In the genomic region with DNA sequence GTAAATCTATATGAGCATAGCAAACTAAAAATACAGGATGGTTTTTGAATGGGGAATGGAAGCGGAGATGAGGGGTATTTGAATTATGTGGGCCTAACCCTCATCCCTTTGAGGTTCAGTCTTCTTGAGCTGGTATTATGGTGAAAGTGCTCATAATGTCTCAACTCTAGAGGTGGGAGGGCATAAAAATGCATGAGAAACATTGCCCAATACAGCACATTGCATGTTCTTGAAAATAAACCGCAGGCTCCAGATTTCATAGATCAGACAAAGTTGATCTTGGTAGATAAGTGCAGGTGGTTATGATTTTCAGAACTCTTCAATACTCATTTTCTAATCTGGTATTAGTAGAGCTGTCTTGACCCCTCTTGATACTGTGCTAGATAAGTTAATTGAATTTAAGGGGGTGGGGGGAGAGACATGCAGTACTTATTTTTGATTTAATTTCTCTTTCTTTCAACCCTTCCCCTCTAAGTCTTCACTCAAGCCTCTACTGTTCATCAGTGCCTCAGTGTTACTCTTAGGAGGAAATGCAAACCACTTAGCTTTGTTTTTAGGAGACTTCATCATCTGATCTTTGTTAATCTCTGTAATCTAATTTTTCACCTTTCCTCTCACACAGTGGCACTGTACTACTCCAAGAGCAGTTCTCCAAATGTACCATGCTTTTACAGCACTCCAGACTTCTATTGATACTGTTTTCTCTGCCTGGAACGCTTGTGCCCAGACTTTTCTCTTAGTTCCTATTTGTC, we compare ENCODE assay signal across 2 cellular contexts.
TF ChIP-seq lines count a peak whose summit lies in the region.

No MANE protein-coding gene starts in this region.

TF ChIP-seq in SK-N-SH, 30 proteins besides CTCF, POLR2A, EP300 and RAD21:
- TF ChIP-seq GATA2 (CRISPR knock-in tag; IDR thresholded peaks at IDR 0.05): peak; percentile 18; the same call in 1 of the 2 replicates
- no peak for TF ChIP-seq ELF1 (IDR thresholded peaks at IDR 0.05)
TF ChIP-seq in SK-N-SH: peak in this region for 1.

TF ChIP-seq in SK-N-SH treated with all-trans-retinoic acid at 6 μM for 48 hours, 23 proteins besides CTCF, POLR2A, EP300 and RAD21:
- TF ChIP-seq, protein P1, sequence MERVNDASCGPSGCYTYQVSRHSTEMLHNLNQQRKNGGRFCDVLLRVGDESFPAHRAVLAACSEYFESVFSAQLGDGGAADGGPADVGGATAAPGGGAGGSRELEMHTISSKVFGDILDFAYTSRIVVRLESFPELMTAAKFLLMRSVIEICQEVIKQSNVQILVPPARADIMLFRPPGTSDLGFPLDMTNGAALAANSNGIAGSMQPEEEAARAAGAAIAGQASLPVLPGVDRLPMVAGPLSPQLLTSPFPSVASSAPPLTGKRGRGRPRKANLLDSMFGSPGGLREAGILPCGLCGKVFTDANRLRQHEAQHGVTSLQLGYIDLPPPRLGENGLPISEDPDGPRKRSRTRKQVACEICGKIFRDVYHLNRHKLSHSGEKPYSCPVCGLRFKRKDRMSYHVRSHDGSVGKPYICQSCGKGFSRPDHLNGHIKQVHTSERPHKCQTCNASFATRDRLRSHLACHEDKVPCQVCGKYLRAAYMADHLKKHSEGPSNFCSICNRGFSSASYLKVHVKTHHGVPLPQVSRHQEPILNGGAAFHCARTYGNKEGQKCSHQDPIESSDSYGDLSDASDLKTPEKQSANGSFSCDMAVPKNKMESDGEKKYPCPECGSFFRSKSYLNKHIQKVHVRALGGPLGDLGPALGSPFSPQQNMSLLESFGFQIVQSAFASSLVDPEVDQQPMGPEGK (CRISPR knock-in tag; IDR thresholded peaks at IDR 0.05; ENCODE audit: borderline replicate concordance): no peak
- TF ChIP-seq, protein P2, sequence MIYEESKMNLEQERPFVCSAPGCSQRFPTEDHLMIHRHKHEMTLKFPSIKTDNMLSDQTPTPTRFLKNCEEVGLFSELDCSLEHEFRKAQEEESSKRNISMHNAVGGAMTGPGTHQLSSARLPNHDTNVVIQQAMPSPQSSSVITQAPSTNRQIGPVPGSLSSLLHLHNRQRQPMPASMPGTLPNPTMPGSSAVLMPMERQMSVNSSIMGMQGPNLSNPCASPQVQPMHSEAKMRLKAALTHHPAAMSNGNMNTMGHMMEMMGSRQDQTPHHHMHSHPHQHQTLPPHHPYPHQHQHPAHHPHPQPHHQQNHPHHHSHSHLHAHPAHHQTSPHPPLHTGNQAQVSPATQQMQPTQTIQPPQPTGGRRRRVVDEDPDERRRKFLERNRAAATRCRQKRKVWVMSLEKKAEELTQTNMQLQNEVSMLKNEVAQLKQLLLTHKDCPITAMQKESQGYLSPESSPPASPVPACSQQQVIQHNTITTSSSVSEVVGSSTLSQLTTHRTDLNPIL (CRISPR knock-in tag; IDR thresholded peaks at IDR 0.05; ENCODE audit: low read depth): no peak
- no peak for TF ChIP-seq ZC3H10 (CRISPR knock-in tag; IDR thresholded peaks at IDR 0.05)
- TF ChIP-seq TOX (CRISPR knock-in tag; IDR thresholded peaks at IDR 0.05; ENCODE audit: borderline replicate concordance): no peak
- no peak for TF ChIP-seq CSDC2 (CRISPR knock-in tag; IDR thresholded peaks at IDR 0.05)
- TF ChIP-seq, protein P3, sequence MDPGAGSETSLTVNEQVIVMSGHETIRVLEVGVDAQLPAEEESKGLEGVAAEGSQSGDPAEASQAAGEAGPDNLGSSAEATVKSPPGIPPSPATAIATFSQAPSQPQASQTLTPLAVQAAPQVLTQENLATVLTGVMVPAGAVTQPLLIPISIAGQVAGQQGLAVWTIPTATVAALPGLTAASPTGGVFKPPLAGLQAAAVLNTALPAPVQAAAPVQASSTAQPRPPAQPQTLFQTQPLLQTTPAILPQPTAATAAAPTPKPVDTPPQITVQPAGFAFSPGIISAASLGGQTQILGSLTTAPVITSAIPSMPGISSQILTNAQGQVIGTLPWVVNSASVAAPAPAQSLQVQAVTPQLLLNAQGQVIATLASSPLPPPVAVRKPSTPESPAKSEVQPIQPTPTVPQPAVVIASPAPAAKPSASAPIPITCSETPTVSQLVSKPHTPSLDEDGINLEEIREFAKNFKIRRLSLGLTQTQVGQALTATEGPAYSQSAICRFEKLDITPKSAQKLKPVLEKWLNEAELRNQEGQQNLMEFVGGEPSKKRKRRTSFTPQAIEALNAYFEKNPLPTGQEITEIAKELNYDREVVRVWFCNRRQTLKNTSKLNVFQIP (CRISPR knock-in tag; IDR thresholded peaks at IDR 0.05; ENCODE audit: borderline replicate concordance, low read depth): no peak
- TF ChIP-seq RARB (CRISPR knock-in tag; IDR thresholded peaks at IDR 0.05): no peak
- no peak for TF ChIP-seq ZNF70 (CRISPR knock-in tag; IDR thresholded peaks at IDR 0.05)
- TF ChIP-seq TCF4 (CRISPR knock-in tag; IDR thresholded peaks at IDR 0.05; ENCODE audit: borderline replicate concordance): no peak
- TF ChIP-seq SNAI2 (CRISPR knock-in tag; IDR thresholded peaks at IDR 0.05): no peak
- TF ChIP-seq ESRRG (CRISPR knock-in tag; IDR thresholded peaks at IDR 0.05): no peak
- no peak for TF ChIP-seq OSR1 (CRISPR knock-in tag; IDR thresholded peaks at IDR 0.05)
- TF ChIP-seq BACH2 (CRISPR knock-in tag; IDR thresholded peaks at IDR 0.05; ENCODE audit: borderline replicate concordance): no peak
- TF ChIP-seq ARNTL (CRISPR knock-in tag; IDR thresholded peaks at IDR 0.05; ENCODE audit: borderline replicate concordance, low read depth): no peak
- TF ChIP-seq ZNF8 (CRISPR knock-in tag; IDR thresholded peaks at IDR 0.05): no peak
- TF ChIP-seq, protein P4, sequence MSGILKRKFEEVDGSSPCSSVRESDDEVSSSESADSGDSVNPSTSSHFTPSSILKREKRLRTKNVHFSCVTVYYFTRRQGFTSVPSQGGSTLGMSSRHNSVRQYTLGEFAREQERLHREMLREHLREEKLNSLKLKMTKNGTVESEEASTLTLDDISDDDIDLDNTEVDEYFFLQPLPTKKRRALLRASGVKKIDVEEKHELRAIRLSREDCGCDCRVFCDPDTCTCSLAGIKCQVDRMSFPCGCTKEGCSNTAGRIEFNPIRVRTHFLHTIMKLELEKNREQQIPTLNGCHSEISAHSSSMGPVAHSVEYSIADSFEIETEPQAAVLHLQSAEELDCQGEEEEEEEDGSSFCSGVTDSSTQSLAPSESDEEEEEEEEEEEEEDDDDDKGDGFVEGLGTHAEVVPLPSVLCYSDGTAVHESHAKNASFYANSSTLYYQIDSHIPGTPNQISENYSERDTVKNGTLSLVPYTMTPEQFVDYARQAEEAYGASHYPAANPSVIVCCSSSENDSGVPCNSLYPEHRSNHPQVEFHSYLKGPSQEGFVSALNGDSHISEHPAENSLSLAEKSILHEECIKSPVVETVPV (CRISPR knock-in tag; IDR thresholded peaks at IDR 0.05): no peak
- TF ChIP-seq ZFP3 (CRISPR knock-in tag; IDR thresholded peaks at IDR 0.05): no peak
- no peak for TF ChIP-seq ZFP30 (CRISPR knock-in tag; IDR thresholded peaks at IDR 0.05)
- TF ChIP-seq, protein P5, sequence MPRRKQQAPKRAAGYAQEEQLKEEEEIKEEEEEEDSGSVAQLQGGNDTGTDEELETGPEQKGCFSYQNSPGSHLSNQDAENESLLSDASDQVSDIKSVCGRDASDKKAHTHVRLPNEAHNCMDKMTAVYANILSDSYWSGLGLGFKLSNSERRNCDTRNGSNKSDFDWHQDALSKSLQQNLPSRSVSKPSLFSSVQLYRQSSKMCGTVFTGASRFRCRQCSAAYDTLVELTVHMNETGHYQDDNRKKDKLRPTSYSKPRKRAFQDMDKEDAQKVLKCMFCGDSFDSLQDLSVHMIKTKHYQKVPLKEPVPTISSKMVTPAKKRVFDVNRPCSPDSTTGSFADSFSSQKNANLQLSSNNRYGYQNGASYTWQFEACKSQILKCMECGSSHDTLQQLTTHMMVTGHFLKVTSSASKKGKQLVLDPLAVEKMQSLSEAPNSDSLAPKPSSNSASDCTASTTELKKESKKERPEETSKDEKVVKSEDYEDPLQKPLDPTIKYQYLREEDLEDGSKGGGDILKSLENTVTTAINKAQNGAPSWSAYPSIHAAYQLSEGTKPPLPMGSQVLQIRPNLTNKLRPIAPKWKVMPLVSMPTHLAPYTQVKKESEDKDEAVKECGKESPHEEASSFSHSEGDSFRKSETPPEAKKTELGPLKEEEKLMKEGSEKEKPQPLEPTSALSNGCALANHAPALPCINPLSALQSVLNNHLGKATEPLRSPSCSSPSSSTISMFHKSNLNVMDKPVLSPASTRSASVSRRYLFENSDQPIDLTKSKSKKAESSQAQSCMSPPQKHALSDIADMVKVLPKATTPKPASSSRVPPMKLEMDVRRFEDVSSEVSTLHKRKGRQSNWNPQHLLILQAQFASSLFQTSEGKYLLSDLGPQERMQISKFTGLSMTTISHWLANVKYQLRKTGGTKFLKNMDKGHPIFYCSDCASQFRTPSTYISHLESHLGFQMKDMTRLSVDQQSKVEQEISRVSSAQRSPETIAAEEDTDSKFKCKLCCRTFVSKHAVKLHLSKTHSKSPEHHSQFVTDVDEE (CRISPR knock-in tag; IDR thresholded peaks at IDR 0.05): no peak
